8 cellular contexts compared by ENCODE assay signal in the genomic region with DNA sequence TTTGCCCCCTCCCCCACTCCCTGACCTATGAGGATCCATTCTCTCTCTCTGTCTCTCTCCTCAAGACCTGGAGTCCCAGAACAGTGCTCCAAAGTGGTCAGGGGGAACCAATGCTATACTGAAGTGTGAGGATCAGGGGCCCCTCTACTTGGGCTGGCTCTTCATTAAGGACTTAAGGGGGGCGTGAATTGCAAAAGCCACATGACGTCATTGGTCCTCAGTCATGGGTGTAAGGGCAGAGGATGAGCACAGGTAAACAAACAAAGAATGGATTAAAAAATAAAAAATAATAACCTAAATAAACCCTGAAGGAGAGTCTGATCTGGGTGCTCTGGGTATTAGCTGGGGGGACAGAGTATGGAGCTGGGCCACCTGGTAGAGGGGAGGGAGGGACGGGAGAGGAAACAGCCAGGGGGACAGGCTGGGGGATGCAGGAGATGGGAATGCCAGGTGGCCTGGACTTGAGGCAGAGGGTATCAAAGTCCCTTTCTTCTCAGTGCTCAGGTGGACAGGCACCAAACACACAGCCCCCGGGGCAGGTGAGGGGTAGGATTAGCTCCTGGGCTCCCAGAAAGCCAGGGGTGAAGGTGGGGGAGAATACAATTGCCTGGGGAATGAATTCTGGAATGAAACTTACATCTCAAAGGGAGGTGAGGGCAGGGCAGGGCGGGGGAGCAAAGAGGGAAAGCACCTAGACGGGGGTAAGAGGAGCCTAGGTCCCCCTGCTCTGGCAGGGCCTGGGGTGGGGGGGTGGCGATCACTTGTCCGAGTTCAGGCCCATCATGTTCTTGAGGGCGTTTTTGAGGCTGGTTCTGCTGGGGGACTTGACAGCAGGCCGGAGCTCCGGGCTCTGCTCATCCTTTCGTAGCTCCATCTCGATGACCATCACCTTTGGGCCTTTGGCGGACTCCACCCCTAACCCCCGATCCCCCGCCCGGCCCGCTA. TPM values are rescaled to one million over a fixed set of nuclear protein-coding genes. Genes with fewer than 3 reads are reported as not detected.
A peak's percentile ranks its signal among the peaks of the same experiment; 100 is the strongest.
DNase-seq lines count a peak whose midpoint lies in the region; ATAC-seq and TF ChIP-seq lines count a peak whose summit lies in the region.

No MANE protein-coding gene starts in this region.

- WGBS in right lobe of liver (ENCODE audit: insufficient coverage, low coverage, low lambda C conversion rate, missing lambda C conversion rate): 21% methylated on average over 10 of the region's 18 CpGs
- WGBS in thyroid gland, 2 donors: 8 to 11% methylated on average over 17 to 18 of the region's 18 CpGs

- H3K4me1 ChIP-seq in ascending aorta (peaks cover 0 to 9% of the 10 kb centered on the region in 2 donors), right lobe of liver (peaks cover 0 to 19% (median 0%) of the 10 kb centered on the region in 4 donors), thyroid gland (peaks cover 15 to 20% of the 10 kb centered on the region in 2 donors)

- H3K4me3 ChIP-seq in ascending aorta (peak overlapping the region; percentile 58 to 83), right lobe of liver (peak overlapping the region; percentile 64 to 81 (median 72)), thyroid gland (replicated peaks in 1 of 3) (peak overlapping the region; percentile 45 to 73 (median 73))

- intact Hi-C loops in ascending aorta (cut with DNase I) (no loop called here), right lobe of liver (cut with DNase I) (no loop called here), thyroid gland (cut with DNase I) (loop anchor here (5.0 kb wide), 1 partner anchor 78 kb away; the partner anchor contains the start of gene TOMM40L)

- no peaks in the 10 kb centered on the region for H3K9me3 ChIP-seq in ascending aorta
- H3K9me3 ChIP-seq in right lobe of liver: no peaks in the 10 kb centered on the region
- no peaks in the 10 kb centered on the region for H3K9me3 ChIP-seq in thyroid gland

- TF ChIP-seq POLR2A in right lobe of liver (IDR thresholded peaks at IDR 0.05) (no peak), thyroid gland (IDR thresholded peaks at IDR 0.05) (no peak)

- POLR2A ChIA-PET in HEK293T (lab: Yijun Ruan, JAX): no interaction called here

- no peaks in the 10 kb centered on the region for H3K27me3 ChIP-seq in ascending aorta
- H3K27me3 ChIP-seq in right lobe of liver: no peaks in the 10 kb centered on the region
- no peaks in the 10 kb centered on the region for H3K27me3 ChIP-seq in thyroid gland

- CTCF ChIA-PET in HEK293T (lab: Yijun Ruan, JAX): no interaction called here

- no peaks in the 10 kb centered on the region for H3K36me3 ChIP-seq in ascending aorta
- H3K36me3 ChIP-seq in right lobe of liver: no peaks in the 10 kb centered on the region
- no peaks in the 10 kb centered on the region for H3K36me3 ChIP-seq in thyroid gland

- H3K27ac ChIP-seq in ascending aorta (peak overlapping the region; percentile 23 to 38), right lobe of liver (peak overlapping the region; percentile 44 to 63 (median 52)), thyroid gland (peak overlapping the region in 2 of 3 donors; percentile 73 to 81)

- no peak for TF ChIP-seq CTCF in ascending aorta (IDR thresholded peaks at IDR 0.05)
- TF ChIP-seq CTCF in right lobe of liver (IDR thresholded peaks at IDR 0.05): no peak
- TF ChIP-seq CTCF in thyroid gland (IDR thresholded peaks at IDR 0.05): no peak

- ATAC-seq in right lobe of liver: peak in 3 of 4 donors; percentile 2 to 9 (median 8)

- DNase-seq in activated CD8-positive, alpha-beta memory T cell treated with anti-CD3 and anti-CD28 coated beads for 24 hours: peak; percentile 59
- no peak for DNase-seq in activated CD8-positive, alpha-beta memory T cell treated with anti-CD3 and anti-CD28 coated beads, Interleukin-2, amount 50 U/mL, for 48 hours
- no peak for DNase-seq in ascending aorta (ENCODE audit: low spot score in 2 of 2)
- DNase-seq in right lobe of liver: peak in 1 of 3 donors; percentile 48
- DNase-seq in thyroid gland: peak; percentile 11 to 14
- DNase-seq in HEK293T (ENCODE audit: extremely low spot score): no peak
- no peak for DNase-seq in midbrain (lab: John Stamatoyannopoulos, UW)
- DNase-seq in globus pallidus (ENCODE audit: low spot score): no peak

TF ChIP-seq in HEK293T, 16 proteins besides CTCF, POLR2A, EP300 and RAD21:
- TF ChIP-seq FOXA1 (IDR thresholded peaks at IDR 0.05): no peak
- TF ChIP-seq ELF4 (IDR thresholded peaks at IDR 0.05): no peak
- TF ChIP-seq HDGF (IDR thresholded peaks at IDR 0.05; ENCODE audit: borderline replicate concordance): no peak
- TF ChIP-seq CTBP1 (IDR thresholded peaks at IDR 0.05; ENCODE audit: borderline replicate concordance): no peak
- no peak for TF ChIP-seq SUZ12 (IDR thresholded peaks at IDR 0.05)
- TF ChIP-seq ZNF384 (IDR thresholded peaks at IDR 0.05): no peak
- TF ChIP-seq SP1 (IDR thresholded peaks at IDR 0.05): no peak
- TF ChIP-seq NFRKB (IDR thresholded peaks at IDR 0.05): no peak
- no peak for TF ChIP-seq BHLHE40 (IDR thresholded peaks at IDR 0.05; ENCODE audit: borderline replicate concordance)
- no peak for TF ChIP-seq FOXK2 (IDR thresholded peaks at IDR 0.05)
- no peak for TF ChIP-seq LEF1 (IDR thresholded peaks at IDR 0.05; ENCODE audit: borderline replicate concordance)
- no peak for TF ChIP-seq FOXM1 (IDR thresholded peaks at IDR 0.05; ENCODE audit: borderline replicate concordance)
TF ChIP-seq in HEK293T: peak in this region for 0.

RNA-seq across cellular contexts. Expression of gene MPZ, which starts 4.6 kb away (rescaled TPM):
- total RNA-seq in ascending aorta: 2.4 TPM
- total RNA-seq in right lobe of liver: 10 to 100 TPM in 1 of 6 experiments, 1 to 10 TPM in 5; 2.1 to 14.3 (median 6.5) TPM
- 1 to 10 TPM in 2 of 4 donors, under 1 TPM in 2; 0.67 to 1.9 (median 0.93) TPM for total RNA-seq in thyroid gland

RNA-seq across cellular contexts. Expression of gene SDHC, which starts 9.0 kb away (rescaled TPM):
- 23.2 TPM for total RNA-seq in ascending aorta
- total RNA-seq in right lobe of liver: 100 to 1,000 TPM; 167 to 282 (median 235) TPM
- total RNA-seq in thyroid gland: 100 to 1,000 TPM in 3 of 4 donors, 10 to 100 TPM in 1; 49.1 to 174 (median 111) TPM

RNA-seq across cellular contexts. Expression of gene PCP4L1, which starts 46.7 kb away (rescaled TPM):
- total RNA-seq in ascending aorta (not detected), right lobe of liver (1 to 10 TPM; 1.3 to 6.0 (median 2.9) TPM), thyroid gland (under 1 TPM; 0.39 to 0.83 (median 0.61) TPM)

Comparison
In these comparisons a context has a peak if more than half of its experiments do, and no peak if none do; other contexts are left out.
1. DNase-seq: peak in activated CD8-positive, alpha-beta memory T cell treated with anti-CD3 and anti-CD28 coated beads for 24 hours (single experiment) and thyroid gland (2 of 2); none in activated CD8-positive, alpha-beta memory T cell treated with anti-CD3 and anti-CD28 coated beads, Interleukin-2, amount 50 U/mL, for 48 hours (single experiment), ascending aorta (0 of 2), HEK293T (single experiment), midbrain (single experiment) and globus pallidus (single experiment).
2. Peak in every context shown above with its lines, with median percentiles within 50 percentile points of each other: H3K27ac ChIP-seq and H3K4me3 ChIP-seq.